Comparison of ENCODE assay signal across 1 cellular context in the genomic region with DNA sequence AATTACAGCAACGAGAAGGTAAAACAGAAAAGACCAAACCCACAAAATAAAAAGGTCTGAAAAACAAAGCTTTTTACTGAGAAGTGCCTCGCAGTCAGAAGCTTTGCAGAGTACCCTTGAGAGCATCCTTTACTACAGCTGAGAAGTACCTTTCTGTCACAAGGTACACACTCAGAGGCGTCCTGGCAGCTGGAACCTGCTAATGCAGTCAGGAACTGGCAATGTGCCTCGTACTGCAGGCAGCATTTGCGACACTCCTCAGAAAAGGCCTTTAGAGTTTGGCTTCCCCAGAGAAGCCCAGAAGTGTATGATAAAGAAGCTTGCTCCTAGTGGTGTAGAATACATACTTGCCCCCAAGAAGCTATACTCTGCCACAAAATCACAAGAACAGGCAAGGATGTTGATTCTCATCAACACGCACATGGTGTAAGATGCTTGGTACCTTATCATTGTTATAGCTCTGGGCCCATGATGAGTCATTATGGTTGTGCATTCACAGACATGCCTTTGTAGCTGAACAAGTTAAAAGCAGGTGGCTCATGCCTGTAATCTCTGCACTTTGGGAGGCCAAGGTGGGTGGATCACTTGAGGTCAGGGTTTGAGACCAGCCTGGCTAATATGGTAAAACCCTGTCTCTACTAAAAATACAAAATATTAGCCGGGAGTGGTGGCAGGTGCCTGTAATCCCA.
TF ChIP-seq lines count a peak whose summit lies in the region.

No MANE protein-coding gene starts in this region.

TF ChIP-seq in K562, 482 proteins besides CTCF, POLR2A, EP300 and RAD21 (continues in another document):
- TF ChIP-seq HDAC2 (IDR thresholded peaks at IDR 0.05) (no peak; the same call in 1 of the 2 replicates), CBFA2T3 (IDR thresholded peaks at IDR 0.05) (peak; percentile 73), TAL1 (IDR thresholded peaks at IDR 0.05) (0 out of 2 replicates have a peak, but pooled peaks have one; percentile 4), CTBP1 (IDR thresholded peaks at IDR 0.05; ENCODE audit: borderline replicate concordance) (peak; percentile 25; the same call in 1 of the 2 replicates), RCOR1 (IDR thresholded peaks at IDR 0.05; ENCODE audit: borderline replicate concordance in 1 of 2, low read depth in 2 of 2, low read length in 2 of 2) (0 out of 4 replicates have a peak, but pooled peaks of 1 of the 2 experiments have one; percentile 9), ZNF347 (CRISPR knock-in tag; IDR thresholded peaks at IDR 0.05; ENCODE audit: low read depth) (no peak), PHF8 (IDR thresholded peaks at IDR 0.05; ENCODE audit: borderline replicate concordance, low read length) (no peak), L3MBTL2 (IDR thresholded peaks at IDR 0.05) (peak; percentile 22; the same call in 1 of the 2 replicates), ZNF12 (CRISPR knock-in tag; IDR thresholded peaks at IDR 0.05) (no peak), ASH1L (IDR thresholded peaks at IDR 0.05; ENCODE audit: borderline replicate concordance, low read depth, partially characterized antibody) (no peak), FOS (IDR thresholded peaks at IDR 0.05; ENCODE audit: extremely low read depth, insufficient read length) (peak; percentile 4), CBFA2T2 (conservative IDR thresholded peaks at IDR 0.05) (peak; percentile 50), SAFB (IDR thresholded peaks at IDR 0.05; ENCODE audit: borderline replicate concordance, low read depth, low read length) (no peak), PHTF2 (CRISPR knock-in tag; IDR thresholded peaks at IDR 0.05) (no peak), C11orf30 (IDR thresholded peaks at IDR 0.05; ENCODE audit: low read depth) (peak; percentile 50; the same call in 1 of the 2 replicates), BRD4 (IDR thresholded peaks at IDR 0.05) (no peak), KAT8 (IDR thresholded peaks at IDR 0.05; ENCODE audit: low read depth) (no peak), MYC (IDR thresholded peaks at IDR 0.05; ENCODE audit: low read depth, low read length) (0 out of 2 replicates have a peak, but pooled peaks have one; percentile 21), MYC (CRISPR knock-in tag; IDR thresholded peaks at IDR 0.05; ENCODE audit: borderline replicate concordance, low read depth) (no peak), MAFF (IDR thresholded peaks at IDR 0.05; ENCODE audit: low read length) (peak; percentile 25; the same call in 1 of the 2 replicates), BRCA1 (IDR thresholded peaks at IDR 0.05) (no peak), BRCA1 (CRISPR knock-in tag; IDR thresholded peaks at IDR 0.05) (no peak), SREBF1 (IDR thresholded peaks at IDR 0.05; ENCODE audit: borderline replicate concordance, low read depth, low read length) (no peak), EP400 (IDR thresholded peaks at IDR 0.05) (0 out of 2 replicates have a peak, but pooled peaks have one; percentile 21), DIDO1 (tag; IDR thresholded peaks at IDR 0.05; ENCODE audit: low read depth) (no peak), ZZZ3 (IDR thresholded peaks at IDR 0.05) (no peak), CBX5 (IDR thresholded peaks at IDR 0.05; ENCODE audit: borderline replicate concordance, low read depth) (no peak), KDM1A (IDR thresholded peaks at IDR 0.05) (peak; percentile 64 to 75), RAD51 (IDR thresholded peaks at IDR 0.05; ENCODE audit: borderline replicate concordance, low read depth) (no peak), FOSL1 (tag; conservative IDR thresholded peaks at IDR 0.05) (peak; percentile 84), RBM15 (IDR thresholded peaks at IDR 0.05; ENCODE audit: insufficient read depth, low read length) (no peak), ETV5 (CRISPR knock-in tag; IDR thresholded peaks at IDR 0.05; ENCODE audit: low read depth) (no peak), HMG20B (CRISPR knock-in tag; IDR thresholded peaks at IDR 0.05) (no peak), POLR2H (tag; IDR thresholded peaks at IDR 0.05; ENCODE audit: low read depth) (no peak), ZNF316 (IDR thresholded peaks at IDR 0.05) (peak; percentile 14; the same call in 1 of the 2 replicates), SETDB1 (IDR thresholded peaks at IDR 0.05; ENCODE audit: low read length) (no peak), NR1H2 (CRISPR knock-in tag; IDR thresholded peaks at IDR 0.05) (no peak), SMARCA5 (IDR thresholded peaks at IDR 0.05) (no peak), ELF2 (CRISPR knock-in tag; IDR thresholded peaks at IDR 0.05) (no peak), NFE2 (IDR thresholded peaks at IDR 0.05; ENCODE audit: low read depth) (peak; percentile 71)
- TF ChIP-seq, protein P1, sequence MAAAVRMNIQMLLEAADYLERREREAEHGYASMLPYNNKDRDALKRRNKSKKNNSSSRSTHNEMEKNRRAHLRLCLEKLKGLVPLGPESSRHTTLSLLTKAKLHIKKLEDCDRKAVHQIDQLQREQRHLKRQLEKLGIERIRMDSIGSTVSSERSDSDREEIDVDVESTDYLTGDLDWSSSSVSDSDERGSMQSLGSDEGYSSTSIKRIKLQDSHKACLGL (CRISPR knock-in tag; IDR thresholded peaks at IDR 0.05; ENCODE audit: borderline replicate concordance, poor library complexity, severe bottlenecking) = no peak
- TF ChIP-seq, protein P2, sequence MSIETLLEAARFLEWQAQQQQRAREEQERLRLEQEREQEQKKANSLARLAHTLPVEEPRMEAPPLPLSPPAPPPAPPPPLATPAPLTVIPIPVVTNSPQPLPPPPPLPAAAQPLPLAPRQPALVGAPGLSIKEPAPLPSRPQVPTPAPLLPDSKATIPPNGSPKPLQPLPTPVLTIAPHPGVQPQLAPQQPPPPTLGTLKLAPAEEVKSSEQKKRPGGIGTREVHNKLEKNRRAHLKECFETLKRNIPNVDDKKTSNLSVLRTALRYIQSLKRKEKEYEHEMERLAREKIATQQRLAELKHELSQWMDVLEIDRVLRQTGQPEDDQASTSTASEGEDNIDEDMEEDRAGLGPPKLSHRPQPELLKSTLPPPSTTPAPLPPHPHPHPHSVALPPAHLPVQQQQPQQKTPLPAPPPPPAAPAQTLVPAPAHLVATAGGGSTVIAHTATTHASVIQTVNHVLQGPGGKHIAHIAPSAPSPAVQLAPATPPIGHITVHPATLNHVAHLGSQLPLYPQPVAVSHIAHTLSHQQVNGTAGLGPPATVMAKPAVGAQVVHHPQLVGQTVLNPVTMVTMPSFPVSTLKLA (conservative IDR thresholded peaks at IDR 0.05) = peak in 1 of 2 experiments; percentile 59; a peak in 2 of 4 replicates
- TF ChIP-seq, protein P3, sequence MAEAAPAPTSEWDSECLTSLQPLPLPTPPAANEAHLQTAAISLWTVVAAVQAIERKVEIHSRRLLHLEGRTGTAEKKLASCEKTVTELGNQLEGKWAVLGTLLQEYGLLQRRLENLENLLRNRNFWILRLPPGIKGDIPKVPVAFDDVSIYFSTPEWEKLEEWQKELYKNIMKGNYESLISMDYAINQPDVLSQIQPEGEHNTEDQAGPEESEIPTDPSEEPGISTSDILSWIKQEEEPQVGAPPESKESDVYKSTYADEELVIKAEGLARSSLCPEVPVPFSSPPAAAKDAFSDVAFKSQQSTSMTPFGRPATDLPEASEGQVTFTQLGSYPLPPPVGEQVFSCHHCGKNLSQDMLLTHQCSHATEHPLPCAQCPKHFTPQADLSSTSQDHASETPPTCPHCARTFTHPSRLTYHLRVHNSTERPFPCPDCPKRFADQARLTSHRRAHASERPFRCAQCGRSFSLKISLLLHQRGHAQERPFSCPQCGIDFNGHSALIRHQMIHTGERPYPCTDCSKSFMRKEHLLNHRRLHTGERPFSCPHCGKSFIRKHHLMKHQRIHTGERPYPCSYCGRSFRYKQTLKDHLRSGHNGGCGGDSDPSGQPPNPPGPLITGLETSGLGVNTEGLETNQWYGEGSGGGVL (CRISPR knock-in tag; IDR thresholded peaks at IDR 0.05) = no peak
- TF ChIP-seq, protein P4, sequence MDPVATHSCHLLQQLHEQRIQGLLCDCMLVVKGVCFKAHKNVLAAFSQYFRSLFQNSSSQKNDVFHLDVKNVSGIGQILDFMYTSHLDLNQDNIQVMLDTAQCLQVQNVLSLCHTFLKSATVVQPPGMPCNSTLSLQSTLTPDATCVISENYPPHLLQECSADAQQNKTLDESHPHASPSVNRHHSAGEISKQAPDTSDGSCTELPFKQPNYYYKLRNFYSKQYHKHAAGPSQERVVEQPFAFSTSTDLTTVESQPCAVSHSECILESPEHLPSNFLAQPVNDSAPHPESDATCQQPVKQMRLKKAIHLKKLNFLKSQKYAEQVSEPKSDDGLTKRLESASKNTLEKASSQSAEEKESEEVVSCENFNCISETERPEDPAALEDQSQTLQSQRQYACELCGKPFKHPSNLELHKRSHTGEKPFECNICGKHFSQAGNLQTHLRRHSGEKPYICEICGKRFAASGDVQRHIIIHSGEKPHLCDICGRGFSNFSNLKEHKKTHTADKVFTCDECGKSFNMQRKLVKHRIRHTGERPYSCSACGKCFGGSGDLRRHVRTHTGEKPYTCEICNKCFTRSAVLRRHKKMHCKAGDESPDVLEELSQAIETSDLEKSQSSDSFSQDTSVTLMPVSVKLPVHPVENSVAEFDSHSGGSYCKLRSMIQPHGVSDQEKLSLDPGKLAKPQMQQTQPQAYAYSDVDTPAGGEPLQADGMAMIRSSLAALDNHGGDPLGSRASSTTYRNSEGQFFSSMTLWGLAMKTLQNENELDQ (CRISPR knock-in tag; IDR thresholded peaks at IDR 0.05; ENCODE audit: borderline replicate concordance) = no peak
- TF ChIP-seq, protein P5, sequence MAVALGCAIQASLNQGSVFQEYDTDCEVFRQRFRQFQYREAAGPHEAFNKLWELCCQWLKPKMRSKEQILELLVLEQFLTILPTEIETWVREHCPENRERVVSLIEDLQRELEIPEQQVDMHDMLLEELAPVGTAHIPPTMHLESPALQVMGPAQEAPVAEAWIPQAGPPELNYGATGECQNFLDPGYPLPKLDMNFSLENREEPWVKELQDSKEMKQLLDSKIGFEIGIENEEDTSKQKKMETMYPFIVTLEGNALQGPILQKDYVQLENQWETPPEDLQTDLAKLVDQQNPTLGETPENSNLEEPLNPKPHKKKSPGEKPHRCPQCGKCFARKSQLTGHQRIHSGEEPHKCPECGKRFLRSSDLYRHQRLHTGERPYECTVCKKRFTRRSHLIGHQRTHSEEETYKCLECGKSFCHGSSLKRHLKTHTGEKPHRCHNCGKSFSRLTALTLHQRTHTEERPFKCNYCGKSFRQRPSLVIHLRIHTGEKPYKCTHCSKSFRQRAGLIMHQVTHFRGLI (CRISPR knock-in tag; IDR thresholded peaks at IDR 0.05) = no peak
- TF ChIP-seq, protein P6, sequence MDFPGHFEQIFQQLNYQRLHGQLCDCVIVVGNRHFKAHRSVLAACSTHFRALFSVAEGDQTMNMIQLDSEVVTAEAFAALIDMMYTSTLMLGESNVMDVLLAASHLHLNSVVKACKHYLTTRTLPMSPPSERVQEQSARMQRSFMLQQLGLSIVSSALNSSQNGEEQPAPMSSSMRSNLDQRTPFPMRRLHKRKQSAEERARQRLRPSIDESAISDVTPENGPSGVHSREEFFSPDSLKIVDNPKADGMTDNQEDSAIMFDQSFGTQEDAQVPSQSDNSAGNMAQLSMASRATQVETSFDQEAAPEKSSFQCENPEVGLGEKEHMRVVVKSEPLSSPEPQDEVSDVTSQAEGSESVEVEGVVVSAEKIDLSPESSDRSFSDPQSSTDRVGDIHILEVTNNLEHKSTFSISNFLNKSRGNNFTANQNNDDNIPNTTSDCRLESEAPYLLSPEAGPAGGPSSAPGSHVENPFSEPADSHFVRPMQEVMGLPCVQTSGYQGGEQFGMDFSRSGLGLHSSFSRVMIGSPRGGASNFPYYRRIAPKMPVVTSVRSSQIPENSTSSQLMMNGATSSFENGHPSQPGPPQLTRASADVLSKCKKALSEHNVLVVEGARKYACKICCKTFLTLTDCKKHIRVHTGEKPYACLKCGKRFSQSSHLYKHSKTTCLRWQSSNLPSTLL (IDR thresholded peaks at IDR 0.05) = no peak
- TF ChIP-seq, protein P7, sequence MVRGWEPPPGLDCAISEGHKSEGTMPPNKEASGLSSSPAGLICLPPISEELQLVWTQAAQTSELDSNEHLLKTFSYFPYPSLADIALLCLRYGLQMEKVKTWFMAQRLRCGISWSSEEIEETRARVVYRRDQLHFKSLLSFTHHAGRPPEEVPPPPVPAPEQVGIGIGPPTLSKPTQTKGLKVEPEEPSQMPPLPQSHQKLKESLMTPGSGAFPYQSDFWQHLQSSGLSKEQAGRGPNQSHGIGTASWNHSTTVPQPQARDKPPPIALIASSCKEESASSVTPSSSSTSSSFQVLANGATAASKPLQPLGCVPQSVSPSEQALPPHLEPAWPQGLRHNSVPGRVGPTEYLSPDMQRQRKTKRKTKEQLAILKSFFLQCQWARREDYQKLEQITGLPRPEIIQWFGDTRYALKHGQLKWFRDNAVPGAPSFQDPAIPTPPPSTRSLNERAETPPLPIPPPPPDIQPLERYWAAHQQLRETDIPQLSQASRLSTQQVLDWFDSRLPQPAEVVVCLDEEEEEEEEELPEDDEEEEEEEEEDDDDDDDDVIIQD (CRISPR knock-in tag; IDR thresholded peaks at IDR 0.05) = no peak
- TF ChIP-seq, protein P8, sequence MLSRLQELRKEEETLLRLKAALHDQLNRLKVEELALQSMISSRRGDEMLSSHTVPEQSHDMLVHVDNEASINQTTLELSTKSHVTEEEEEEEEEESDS (CRISPR knock-in tag; IDR thresholded peaks at IDR 0.05) = no peak
- TF ChIP-seq, protein P9, sequence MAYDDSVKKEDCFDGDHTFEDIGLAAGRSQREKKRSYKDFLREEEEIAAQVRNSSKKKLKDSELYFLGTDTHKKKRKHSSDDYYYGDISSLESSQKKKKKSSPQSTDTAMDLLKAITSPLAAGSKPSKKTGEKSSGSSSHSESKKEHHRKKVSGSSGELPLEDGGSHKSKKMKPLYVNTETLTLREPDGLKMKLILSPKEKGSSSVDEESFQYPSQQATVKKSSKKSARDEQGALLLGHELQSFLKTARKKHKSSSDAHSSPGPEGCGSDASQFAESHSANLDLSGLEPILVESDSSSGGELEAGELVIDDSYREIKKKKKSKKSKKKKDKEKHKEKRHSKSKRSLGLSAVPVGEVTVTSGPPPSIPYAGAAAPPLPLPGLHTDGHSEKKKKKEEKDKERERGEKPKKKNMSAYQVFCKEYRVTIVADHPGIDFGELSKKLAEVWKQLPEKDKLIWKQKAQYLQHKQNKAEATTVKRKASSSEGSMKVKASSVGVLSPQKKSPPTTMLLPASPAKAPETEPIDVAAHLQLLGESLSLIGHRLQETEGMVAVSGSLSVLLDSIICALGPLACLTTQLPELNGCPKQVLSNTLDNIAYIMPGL (CRISPR knock-in tag; IDR thresholded peaks at IDR 0.05) = no peak
- TF ChIP-seq, protein P10, sequence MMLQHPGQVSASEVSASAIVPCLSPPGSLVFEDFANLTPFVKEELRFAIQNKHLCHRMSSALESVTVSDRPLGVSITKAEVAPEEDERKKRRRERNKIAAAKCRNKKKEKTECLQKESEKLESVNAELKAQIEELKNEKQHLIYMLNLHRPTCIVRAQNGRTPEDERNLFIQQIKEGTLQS (IDR thresholded peaks at IDR 0.05) = peak; percentile 86
- TF ChIP-seq, protein P10 (CRISPR knock-in tag; conservative IDR thresholded peaks at IDR 0.05) = no peak
- TF ChIP-seq, protein P11, sequence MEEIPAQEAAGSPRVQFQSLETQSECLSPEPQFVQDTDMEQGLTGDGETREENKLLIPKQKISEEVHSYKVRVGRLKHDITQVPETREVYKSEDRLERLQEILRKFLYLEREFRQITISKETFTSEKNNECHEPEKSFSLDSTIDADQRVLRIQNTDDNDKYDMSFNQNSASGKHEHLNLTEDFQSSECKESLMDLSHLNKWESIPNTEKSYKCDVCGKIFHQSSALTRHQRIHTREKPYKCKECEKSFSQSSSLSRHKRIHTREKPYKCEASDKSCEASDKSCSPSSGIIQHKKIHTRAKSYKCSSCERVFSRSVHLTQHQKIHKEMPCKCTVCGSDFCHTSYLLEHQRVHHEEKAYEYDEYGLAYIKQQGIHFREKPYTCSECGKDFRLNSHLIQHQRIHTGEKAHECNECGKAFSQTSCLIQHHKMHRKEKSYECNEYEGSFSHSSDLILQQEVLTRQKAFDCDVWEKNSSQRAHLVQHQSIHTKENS (CRISPR knock-in tag; IDR thresholded peaks at IDR 0.05) = no peak
